In genomic region chrX:44872817-44873414, GRCh38 we compare ENCODE assay signal across 8 cellular contexts.
A peak's percentile ranks its signal among the peaks of the same experiment; 100 is the strongest.
DNase-seq lines count a peak whose midpoint lies in the region; ATAC-seq and TF ChIP-seq lines count a peak whose summit lies in the region.

Gene KDM6A (plus strand): TSS chrX:44873188. CDS start chrX:44873552, 364 bp downstream.

- peak; percentile 77 to 82 for DNase-seq in AML-193 (lab: John Stamatoyannopoulos, UW)
- DNase-seq in NCI-H510A treated with DMSO at 0.1 percent for 48 hours (lab: John Stamatoyannopoulos, UW) = peak; percentile 90
- peak; percentile 95 to 99 for DNase-seq in activated CD4-positive, alpha-beta T cell treated with anti-CD3 and anti-CD28 coated beads for 4 hours
- DNase-seq in kidney glomerular epithelial cell (lab: John Stamatoyannopoulos, UW) = peak; percentile 54
- peak; percentile 86 to 91 for DNase-seq in stimulated activated CD4-positive, alpha-beta T cell treated with anti-CD3 and anti-CD28 coated beads, Interleukin-1b, Interleukin-23, amount 100 ng/mL, for 1 hour (ENCODE audit: low read depth in 2 of 2)

- ATAC-seq in HG03439 (IDR thresholded peaks at IDR 0.05; ENCODE audit: unreplicated experiment) = peak; percentile 92

- H3K27ac ChIP-seq in cingulate gyrus (ENCODE audit: low read depth, low read length) = peak within 1 kb of the TSS; percentile 86

- peak; percentile 80 for TF ChIP-seq POLR2A in GM19193 (IDR thresholded peaks at IDR 0.05; ENCODE audit: extremely low read depth, insufficient read depth, insufficient read length)

Comparison
In these comparisons a context has a peak if more than half of its experiments do, and no peak if none do; other contexts are left out.
1. Peak in every context shown above with its lines: DNase-seq, ATAC-seq and H3K27ac ChIP-seq.